18 cellular contexts compared by ENCODE assay signal in the genomic region with DNA sequence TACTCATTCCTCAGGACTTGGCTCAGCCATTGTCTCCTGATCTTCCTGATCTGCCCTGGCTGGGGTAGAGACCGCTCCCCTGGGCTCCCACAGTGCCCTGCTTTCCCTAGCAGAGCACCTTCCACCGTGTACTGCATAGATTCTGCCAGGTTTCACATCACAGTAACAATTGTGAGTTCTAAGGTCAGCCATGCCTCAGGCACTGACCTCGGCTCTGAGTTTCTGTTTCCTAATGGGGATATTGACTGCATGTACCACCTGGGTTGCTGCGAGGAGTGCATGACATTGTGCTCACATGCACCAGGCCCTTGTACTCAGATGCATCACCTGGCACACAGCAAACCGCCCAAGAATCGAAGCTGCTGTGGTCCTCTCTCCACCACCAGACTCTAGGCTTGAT.
"Had no signal": no experiment of that assay in that cellular context is flagged by ENCODE, and none has a peak within 500 bp of the region (broad histone marks: within the 10 kb centered on the region; RNA-seq: fewer than 3 reads in every experiment).

No MANE protein-coding gene starts in this region.

- H3K27ac Mint-ChIP-seq: activated B cell treated with CpG ODN at 0.5 μM for 24 hours; activated CD4-positive, alpha-beta T cell treated with anti-CD3 and anti-CD28 coated beads, Interleukin-2, amount 10 ng/mL, durations not matched to agents 7 days and 5 days; stimulated activated naive CD8-positive, alpha-beta T cell treated with anti-CD3 and anti-CD28 coated beads, Interleukin-15, Interleukin-2, amounts not matched to agents 100 ng/mL and 50 ng/mL, for 24 hours had no signal

- ATAC-seq: activated T-cell treated with anti-CD3 and anti-CD28 coated beads, Interleukin-2, amount 50 U/mL, for 4 hours; psoas muscle; right cardiac atrium had no signal

- H3K9me3 Mint-ChIP-seq: activated B cell treated with CpG ODN at 0.5 μM for 24 hours; activated CD4-positive, alpha-beta T cell treated with anti-CD3 and anti-CD28 coated beads, Interleukin-2, amount 10 ng/mL, durations not matched to agents 7 days and 5 days; activated T-cell treated with anti-CD3 and anti-CD28 coated beads, Interleukin-2, amount 50 U/mL, for 4 hours; stimulated activated naive CD8-positive, alpha-beta T cell treated with anti-CD3 and anti-CD28 coated beads, Interleukin-15, Interleukin-2, amounts not matched to agents 100 ng/mL and 50 ng/mL, for 24 hours had no signal

- H3K4me3 ChIP-seq: psoas muscle, skin epidermis, upper lobe of left lung had no signal

- H3K9me3 ChIP-seq: psoas muscle, upper lobe of left lung had no signal

- DNase-seq: activated B cell treated with CpG ODN at 0.5 μM for 24 hours; activated CD4-positive, alpha-beta T cell treated with anti-CD3 and anti-CD28 coated beads, Interleukin-2, amount 10 ng/mL, durations not matched to agents 7 days and 5 days; activated CD8-positive, alpha-beta memory T cell treated with anti-CD3 and anti-CD28 coated beads, Interleukin-2, amount 50 U/mL, for 4 hours; activated naive CD4-positive, alpha-beta T cell treated with anti-CD3 and anti-CD28 coated beads, Interleukin-2, amount 50 U/mL, for 16 hours; activated T-cell treated with anti-CD3 and anti-CD28 coated beads, Interleukin-2, amount 50 U/mL, for 4 hours; aorta; cerebellar nuclear complex; cortex of kidney; effector CD4-positive, alpha-beta T cell; foreskin melanocyte; head of caudate nucleus; midbrain; upper lobe of left lung had no signal

- H3K4me3 Mint-ChIP-seq: activated B cell treated with CpG ODN at 0.5 μM for 24 hours; activated CD4-positive, alpha-beta T cell treated with anti-CD3 and anti-CD28 coated beads, Interleukin-2, amount 10 ng/mL, durations not matched to agents 7 days and 5 days; activated T-cell treated with anti-CD3 and anti-CD28 coated beads, Interleukin-2, amount 50 U/mL, for 4 hours; stimulated activated naive CD8-positive, alpha-beta T cell treated with anti-CD3 and anti-CD28 coated beads, Interleukin-15, Interleukin-2, amounts not matched to agents 100 ng/mL and 50 ng/mL, for 24 hours had no signal

- H3K27me3 ChIP-seq: upper lobe of left lung had no signal

- H3K4me1 Mint-ChIP-seq: activated B cell treated with CpG ODN at 0.5 μM for 24 hours; activated CD4-positive, alpha-beta T cell treated with anti-CD3 and anti-CD28 coated beads, Interleukin-2, amount 10 ng/mL, durations not matched to agents 7 days and 5 days had no signal

- H3K27me3 Mint-ChIP-seq: activated B cell treated with CpG ODN at 0.5 μM for 24 hours; activated CD4-positive, alpha-beta T cell treated with anti-CD3 and anti-CD28 coated beads, Interleukin-2, amount 10 ng/mL, durations not matched to agents 7 days and 5 days; stimulated activated naive CD8-positive, alpha-beta T cell treated with anti-CD3 and anti-CD28 coated beads, Interleukin-15, Interleukin-2, amounts not matched to agents 100 ng/mL and 50 ng/mL, for 24 hours had no signal

- H3K27ac ChIP-seq: epithelial cell of prostate, psoas muscle, upper lobe of left lung had no signal
